In the genomic region with DNA sequence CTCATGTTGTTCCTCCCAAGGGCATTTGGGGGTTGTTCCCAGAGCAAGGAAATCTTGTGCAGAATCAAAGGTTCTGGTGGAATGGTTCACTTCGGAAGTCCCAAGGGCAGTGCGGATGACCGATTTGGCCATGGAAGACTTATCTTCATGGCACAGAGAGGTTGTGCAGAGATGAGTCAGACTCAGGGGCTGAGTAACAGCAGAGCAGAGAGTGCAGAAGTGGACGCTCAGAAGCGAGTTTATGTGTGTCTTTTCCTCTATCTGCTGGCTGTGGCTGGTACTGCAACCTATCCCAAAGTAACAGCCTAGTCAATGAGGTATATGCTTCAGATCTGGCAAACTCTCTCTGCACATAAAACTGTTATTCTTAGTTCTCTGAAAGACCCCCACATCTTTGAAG, we compare ENCODE assay signal across 9 cellular contexts.
DNase-seq lines count a peak whose midpoint lies in the region; ATAC-seq and TF ChIP-seq lines count a peak whose summit lies in the region.
"Had no signal": no experiment of that assay in that cellular context is flagged by ENCODE, and none has a peak within 500 bp of the region (broad histone marks: within the 10 kb centered on the region; RNA-seq: fewer than 3 reads in every experiment).

No MANE protein-coding gene starts in this region.

- no peak overlapping the region for H3K4me3 Mint-ChIP-seq in activated CD4-positive, alpha-beta memory T cell treated with anti-CD3 and anti-CD28 coated beads, Interleukin-2, amount 10 ng/mL, durations not matched to agents 7 days and 5 days
- H3K4me3 Mint-ChIP-seq: activated B cell treated with CpG ODN at 0.5 μM for 24 hours had no signal

- no peak overlapping the region for H3K27ac Mint-ChIP-seq in activated CD4-positive, alpha-beta memory T cell treated with anti-CD3 and anti-CD28 coated beads, Interleukin-2, amount 10 ng/mL, durations not matched to agents 7 days and 5 days
- H3K27ac Mint-ChIP-seq: activated B cell treated with CpG ODN at 0.5 μM for 24 hours had no signal

- DNase-seq in DMS114 treated with DMSO at 0.1 percent for 48 hours (lab: John Stamatoyannopoulos, UW; ENCODE audit: unreplicated experiment), result peak; percentile 9
- peak; percentile 90 for DNase-seq in RKO (ENCODE audit: low spot score)
- peak; percentile 88 for DNase-seq in fibroblast of pulmonary artery (ENCODE audit: low read depth)
- peak; percentile 87 for DNase-seq in posterior vena cava (ENCODE audit: low spot score)
- no peak for DNase-seq in activated CD4-positive, alpha-beta memory T cell treated with anti-CD3 and anti-CD28 coated beads, Interleukin-2, amount 10 ng/mL, durations not matched to agents 7 days and 5 days
- no peak for DNase-seq in stimulated activated CD4-positive, alpha-beta T cell treated with anti-CD3 and anti-CD28 coated beads, Interleukin-2, amount 100 ng/mL, for 24 hours
- DNase-seq: activated B cell treated with CpG ODN at 0.5 μM for 24 hours had no signal

- no peak overlapping the region for H3K4me3 ChIP-seq in fibroblast of pulmonary artery (replicated peaks; ENCODE audit: low read depth, low read length)

- no peaks in the 10 kb centered on the region for H3K36me3 Mint-ChIP-seq in activated CD4-positive, alpha-beta memory T cell treated with anti-CD3 and anti-CD28 coated beads, Interleukin-2, amount 10 ng/mL, durations not matched to agents 7 days and 5 days (ENCODE audit: low read depth)

- no peaks in the 10 kb centered on the region for H3K27me3 Mint-ChIP-seq in activated CD4-positive, alpha-beta memory T cell treated with anti-CD3 and anti-CD28 coated beads, Interleukin-2, amount 10 ng/mL, durations not matched to agents 7 days and 5 days

- no peaks in the 10 kb centered on the region for H3K9me3 Mint-ChIP-seq in activated CD4-positive, alpha-beta memory T cell treated with anti-CD3 and anti-CD28 coated beads, Interleukin-2, amount 10 ng/mL, durations not matched to agents 7 days and 5 days
- H3K9me3 Mint-ChIP-seq: activated B cell treated with CpG ODN at 0.5 μM for 24 hours had no signal

- CTCF ChIA-PET in activated CD4-positive, alpha-beta memory T cell treated with anti-CD3 and anti-CD28 coated beads, Interleukin-2, amount 10 ng/mL, durations not matched to agents 7 days and 5 days (lab: Charles Lee), result interaction anchor here (1.3 kb wide), 1 partner anchor 10 kb away, joined by 3 read pairs; no protein-coding TSS in a partner anchor

- H3K4me1 Mint-ChIP-seq in activated CD4-positive, alpha-beta memory T cell treated with anti-CD3 and anti-CD28 coated beads, Interleukin-2, amount 10 ng/mL, durations not matched to agents 7 days and 5 days, result no peaks in the 10 kb centered on the region
- H3K4me1 Mint-ChIP-seq: activated B cell treated with CpG ODN at 0.5 μM for 24 hours had no signal

- intact Hi-C loops in posterior vena cava (cut with DNase I), result loop anchor here in 1 of 2 donors (5.0 kb wide), 1 partner anchor 166 kb away; no protein-coding TSS in a partner anchor

- ATAC-seq in GM19438 (IDR thresholded peaks at IDR 0.05; ENCODE audit: low read depth, unreplicated experiment) (peak; percentile 95), HG03342 (IDR thresholded peaks at IDR 0.05; ENCODE audit: unreplicated experiment) (peak; percentile 95)

- TF ChIP-seq CTCF in fibroblast of pulmonary artery (IDR thresholded peaks at IDR 0.05; ENCODE audit: low read length, missing control alignments), result peak; percentile 76

- POLR2A ChIA-PET in activated CD4-positive, alpha-beta memory T cell treated with anti-CD3 and anti-CD28 coated beads, Interleukin-2, amount 10 ng/mL, durations not matched to agents 7 days and 5 days (lab: Charles Lee), result no interaction called here

Comparison
In these comparisons a context has a peak if more than half of its experiments do, and no peak if none do; other contexts are left out.
1. DNase-seq: peak in DMS114 treated with DMSO at 0.1 percent for 48 hours (single experiment), RKO (single experiment), fibroblast of pulmonary artery (single experiment) and posterior vena cava (single experiment); none in activated CD4-positive, alpha-beta memory T cell treated with anti-CD3 and anti-CD28 coated beads, Interleukin-2, amount 10 ng/mL, durations not matched to agents 7 days and 5 days (single experiment) and stimulated activated CD4-positive, alpha-beta T cell treated with anti-CD3 and anti-CD28 coated beads, Interleukin-2, amount 100 ng/mL, for 24 hours (0 of 2).